In genomic region chr18:58638446-58638845, GRCh38 we compare ENCODE assay signal across 12 cellular contexts. TPM values are rescaled to one million over a fixed set of nuclear protein-coding genes. Genes with fewer than 3 reads are reported as not detected.
DNase-seq lines count a peak whose midpoint lies in the region; ATAC-seq lines count a peak whose summit lies in the region.
"Had no signal": no experiment of that assay in that cellular context is flagged by ENCODE, and none has a peak within 500 bp of the region (broad histone marks: within the 10 kb centered on the region; RNA-seq: fewer than 3 reads in every experiment).

No MANE protein-coding gene starts in this region.

- no peaks in the 10 kb centered on the region for H3K36me3 Mint-ChIP-seq in immature natural killer cell

- ATAC-seq in HG03159 (IDR thresholded peaks at IDR 0.05; ENCODE audit: unreplicated experiment) (peak; percentile 54), HG03196 (IDR thresholded peaks at IDR 0.05; ENCODE audit: unreplicated experiment) (no peak)

- H3K27ac Mint-ChIP-seq in immature natural killer cell = no peak overlapping the region

- H3K27ac ChIP-seq in SK-N-MC = peak overlapping the region; percentile 83
- H3K27ac ChIP-seq in caudate nucleus (ENCODE audit: low read depth, low read length) = no peak overlapping the region
- H3K27ac ChIP-seq: tibial artery had no signal

- no peak overlapping the region for H3K4me3 Mint-ChIP-seq in immature natural killer cell

- H3K9me3 ChIP-seq in SK-N-MC (ENCODE audit: low read depth, low read length) = no peaks in the 10 kb centered on the region
- H3K9me3 ChIP-seq: SK-N-SH, tibial artery had no signal

- peak; percentile 20 for DNase-seq in GF-D8 (lab: John Stamatoyannopoulos, UW)
- DNase-seq in SK-N-MC (ENCODE audit: low read depth, low spot score) = no peak
- DNase-seq in medulla oblongata (ENCODE audit: extremely low spot score) = peak; percentile 69
- no peak for DNase-seq in AG08396 (ENCODE audit: low spot score)
- DNase-seq in caudate nucleus (lab: John Stamatoyannopoulos, UW) = no peak
- no peak for DNase-seq in immature natural killer cell
- DNase-seq: COR-L47, H7, SK-N-SH, tibial artery had no signal

- no peak overlapping the region for H3K9ac ChIP-seq in SK-N-MC (ENCODE audit: insufficient read length)
- H3K9ac ChIP-seq: SK-N-SH had no signal

- H3K36me3 ChIP-seq in SK-N-MC (ENCODE audit: insufficient read depth, low read length) = no peaks in the 10 kb centered on the region
- H3K36me3 ChIP-seq: tibial artery had no signal

- peaks cover 0 to 3% (median 0%) of the 10 kb centered on the region in 3 donors for H3K27me3 Mint-ChIP-seq in immature natural killer cell (ENCODE audit: low read depth in 3 of 3)

- H3K4me3 ChIP-seq in SK-N-MC = peak overlapping the region; percentile 65
- H3K4me3 ChIP-seq: tibial artery had no signal

- no peaks in the 10 kb centered on the region for H3K9me3 Mint-ChIP-seq in immature natural killer cell

- H3K4me1 Mint-ChIP-seq in immature natural killer cell = no peaks in the 10 kb centered on the region

RNA-seq across cellular contexts. Expression of gene ALPK2, which starts 9.6 kb away (rescaled TPM):
- polyA plus RNA-seq in immature natural killer cell = under 1 TPM in 1 of 3 donors, not detected in 2; 0.07 TPM

RNA-seq across cellular contexts. Expression of gene MALT1, which starts 32.8 kb away (rescaled TPM):
- 10 to 100 TPM; 18.8 to 34.2 (median 30.6) TPM for polyA plus RNA-seq in immature natural killer cell

Comparison
In these comparisons a context has a peak if more than half of its experiments do, and no peak if none do; other contexts are left out.
1. DNase-seq: peak in GF-D8 (single experiment) and medulla oblongata (single experiment); none in SK-N-MC (single experiment), AG08396 (single experiment), caudate nucleus (0 of 61) and immature natural killer cell (0 of 3).